Comparison of ENCODE assay signal across 8 cellular contexts in the genomic region with DNA sequence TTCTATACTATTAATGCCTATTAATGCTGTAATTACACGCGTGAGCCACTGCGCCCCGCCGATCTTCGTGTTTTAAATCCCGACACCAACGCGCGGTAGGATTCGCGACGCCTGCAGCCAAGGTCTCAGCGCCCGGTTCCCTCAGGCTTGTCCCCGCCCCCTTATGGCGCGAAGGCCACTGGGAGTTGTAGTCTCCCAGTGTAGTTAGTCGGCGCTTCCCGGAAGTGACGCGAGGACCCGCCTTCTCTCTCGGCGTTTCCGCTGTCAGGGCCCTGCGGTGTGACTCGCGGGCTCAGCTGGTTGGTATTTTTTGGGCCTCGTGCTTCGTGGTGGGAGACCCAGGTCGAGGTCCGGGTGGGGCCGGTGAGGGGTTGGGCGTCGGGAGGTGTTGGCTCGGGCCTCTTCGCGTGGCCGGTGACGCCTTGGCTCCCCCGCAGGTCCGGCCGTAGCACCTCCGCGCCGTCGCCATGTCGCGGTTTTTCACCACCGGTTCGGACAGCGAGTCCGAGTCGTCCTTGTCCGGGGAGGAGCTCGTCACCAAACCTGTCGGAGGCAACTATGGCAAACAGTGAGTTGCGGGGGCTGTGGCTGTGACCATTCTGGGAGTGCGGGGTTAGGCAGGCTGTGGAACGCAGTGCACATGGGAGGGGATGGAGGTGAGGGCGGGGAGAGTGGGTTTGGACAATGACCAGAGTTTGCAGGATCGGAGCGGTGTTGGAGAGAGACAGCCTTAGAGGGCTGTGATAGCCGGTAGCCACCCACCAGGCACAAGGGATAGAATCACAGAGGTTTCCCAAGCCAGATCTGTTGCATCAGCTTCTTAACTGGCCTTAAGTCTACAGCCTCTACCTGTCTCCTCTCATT. TPM values are rescaled to one million over a fixed set of nuclear protein-coding genes. Genes with fewer than 3 reads are reported as not detected.
DNase-seq lines count a peak whose midpoint lies in the region; ATAC-seq and TF ChIP-seq lines count a peak whose summit lies in the region.
"Not testable (repeated sequence)": the region's sequence is repeated elsewhere in the genome, so short reads cannot be mapped to it uniquely, and the experiment has no call there.

Gene EIF3C (plus strand): TSS at position 245 of the 864 bp plus-strand sequence. CDS start 223 bp downstream, at position 468.

- H3K27ac ChIP-seq in CD4-positive, alpha-beta memory T cell (ENCODE audit: low read depth, low read length); IMR-90 (ENCODE audit: insufficient read depth, low read length); esophagus (ENCODE audit: low read depth in 2 of 2, low read length in 1 of 2); lung (ENCODE audit: low read depth in 1 of 2, low read length in 1 of 2): not testable (repeated sequence)

- not testable (repeated sequence) for H3K9ac ChIP-seq in IMR-90 (ENCODE audit: low read depth, low read length)

- not testable (repeated sequence) for H4K20me1 ChIP-seq in IMR-90 (ENCODE audit: insufficient read depth, low read length)

- POLR2A ChIA-PET in CD4-positive, alpha-beta memory T cell (lab: Charles Lee; ENCODE audit: partially characterized antibody); IMR-90 (lab: Charles Lee; ENCODE audit: unreplicated experiment): not testable (repeated sequence)

- not testable (repeated sequence) for H4K5ac ChIP-seq in IMR-90 (ENCODE audit: low read depth, low read length)

- dilution Hi-C loops in IMR-90 (cut with HindIII; ENCODE audit: low sequenced_read_pairs, unreplicated experiment), result not testable (repeated sequence)

- ATAC-seq in GM19395 (IDR thresholded peaks at IDR 0.05; ENCODE audit: unreplicated experiment) (peak; percentile 95), HG02852 (IDR thresholded peaks at IDR 0.05; ENCODE audit: unreplicated experiment) (peak; percentile 98), IMR-90 (ENCODE audit: low read depth) (peak; percentile 99), lung (ENCODE audit: insufficient read depth, low FRiP score) (peak; percentile 98)
- peak; percentile 100 for ATAC-seq in activated CD8-positive, alpha-beta memory T cell treated with anti-CD3 and anti-CD28 coated beads, Interleukin-2, amount 10 ng/mL, durations not matched to agents 7 days and 5 days
- ATAC-seq in stimulated activated effector memory CD8-positive, alpha-beta T cell treated with anti-CD3 and anti-CD28 coated beads, Interleukin-12 subunit alpha, Interleukin-12 subunit beta, amount 100 ng/mL, for 72 hours, result peak; percentile 100

- H2AK5ac ChIP-seq in IMR-90 (ENCODE audit: low read depth, low read length), result not testable (repeated sequence)

- intact Hi-C loops in CD4-positive, alpha-beta memory T cell (cut with micrococcal nuclease); IMR-90 (cut with micrococcal nuclease): not testable (repeated sequence)

- CTCF ChIA-PET in CD4-positive, alpha-beta memory T cell (lab: Charles Lee; ENCODE audit: partially characterized antibody); IMR-90 (lab: Yijun Ruan, JAX); activated CD8-positive, alpha-beta memory T cell treated with anti-CD3 and anti-CD28 coated beads, Interleukin-2, amount 10 ng/mL, durations not matched to agents 7 days and 5 days (lab: Charles Lee): not testable (repeated sequence)

- WGBS in IMR-90 (ENCODE audit: extremely low coverage in 2 of 2, insufficient read length in 1 of 2), 2 experiments, result no CpG with 5 or more reads among the region's 66 CpGs
- WGBS in esophagus, 2 donors, result no CpG with 5 or more reads among the region's 66 CpGs
- whole genome bisulfite sequencing in lung, 2 donors, result no CpG with 5 or more reads among the region's 66 CpGs

- not testable (repeated sequence) for H3K9me3 ChIP-seq in CD4-positive, alpha-beta memory T cell (ENCODE audit: control insufficient read depth in 1 of 2, low read length in 2 of 2); IMR-90 (ENCODE audit: control insufficient read depth, insufficient read depth, low read length); esophagus (ENCODE audit: control insufficient read depth in 2 of 2, insufficient read depth in 1 of 2, low read depth in 1 of 2, low read length in 1 of 2); lung (ENCODE audit: control insufficient read depth in 2 of 2, insufficient read depth in 1 of 2, low read length in 1 of 2)

- not testable (repeated sequence) for H3K4ac ChIP-seq in IMR-90 (ENCODE audit: low read depth, low read length)

- H3K36me3 ChIP-seq in CD4-positive, alpha-beta memory T cell (ENCODE audit: insufficient read depth, low read length); IMR-90 (ENCODE audit: control insufficient read depth, insufficient read depth, low read length); esophagus (ENCODE audit: control insufficient read depth in 2 of 2, insufficient read depth in 2 of 2, low read length in 1 of 2); lung (ENCODE audit: control insufficient read depth in 2 of 2, insufficient read depth in 2 of 2, low read length in 2 of 2): not testable (repeated sequence)

- not testable (repeated sequence) for TF ChIP-seq POLR2A in IMR-90 (IDR thresholded peaks at IDR 0.05; ENCODE audit: low read depth, low read length)

- H3K4me1 Mint-ChIP-seq in CD4-positive, alpha-beta memory T cell; activated CD8-positive, alpha-beta memory T cell treated with anti-CD3 and anti-CD28 coated beads, Interleukin-2, amount 10 ng/mL, durations not matched to agents 7 days and 5 days; stimulated activated effector memory CD8-positive, alpha-beta T cell treated with anti-CD3 and anti-CD28 coated beads, Interleukin-12 subunit alpha, Interleukin-12 subunit beta, amount 100 ng/mL, for 72 hours: not testable (repeated sequence)

- not testable (repeated sequence) for H3K14ac ChIP-seq in IMR-90 (replicated peaks; ENCODE audit: low read depth, low read length)

- TF ChIP-seq RAD21 in IMR-90 (IDR thresholded peaks at IDR 0.05; ENCODE audit: low read length), result not testable (repeated sequence)

- not testable (repeated sequence) for H3K4me3 ChIP-seq in CD4-positive, alpha-beta memory T cell (ENCODE audit: low read length in 2 of 2); IMR-90 (ENCODE audit: insufficient read depth, low read depth, low read length); esophagus (ENCODE audit: low read depth in 1 of 2, low read length in 2 of 2); lung

- not testable (repeated sequence) for TF ChIP-seq CTCF in IMR-90 (conservative IDR thresholded peaks at IDR 0.05; ENCODE audit: low read depth, low read length); lung (IDR thresholded peaks at IDR 0.05; ENCODE audit: control extremely low read depth, extremely low read depth)

- H3K4me2 ChIP-seq in IMR-90 (ENCODE audit: low read depth, low read length), result not testable (repeated sequence)

- H3K27me3 Mint-ChIP-seq in CD4-positive, alpha-beta memory T cell; activated CD8-positive, alpha-beta memory T cell treated with anti-CD3 and anti-CD28 coated beads, Interleukin-2, amount 10 ng/mL, durations not matched to agents 7 days and 5 days: not testable (repeated sequence)

- H3K27ac Mint-ChIP-seq in CD4-positive, alpha-beta memory T cell, result peak within 1 kb of the TSS in 2 of 7 donors; percentile 66 to 70
- peak within 1 kb of the TSS; percentile 70 for H3K27ac Mint-ChIP-seq in activated CD8-positive, alpha-beta memory T cell treated with anti-CD3 and anti-CD28 coated beads, Interleukin-2, amount 10 ng/mL, durations not matched to agents 7 days and 5 days
- not testable (repeated sequence) for H3K27ac Mint-ChIP-seq in stimulated activated effector memory CD8-positive, alpha-beta T cell treated with anti-CD3 and anti-CD28 coated beads, Interleukin-12 subunit alpha, Interleukin-12 subunit beta, amount 100 ng/mL, for 72 hours

- H2BK20ac ChIP-seq in IMR-90 (ENCODE audit: low read depth, low read length), result not testable (repeated sequence)

- not testable (repeated sequence) for H4K8ac ChIP-seq in IMR-90 (ENCODE audit: low read depth in 2 of 2, low read length in 2 of 2)

- not testable (repeated sequence) for H3K79me1 ChIP-seq in IMR-90 (ENCODE audit: low read depth in 1 of 2, low read length in 2 of 2)

- peak within 1 kb of the TSS in 4 of 8 donors; percentile 64 to 82 (median 72) for H3K4me3 Mint-ChIP-seq in CD4-positive, alpha-beta memory T cell
- H3K4me3 Mint-ChIP-seq in activated CD8-positive, alpha-beta memory T cell treated with anti-CD3 and anti-CD28 coated beads, Interleukin-2, amount 10 ng/mL, durations not matched to agents 7 days and 5 days, result peak within 1 kb of the TSS; percentile 77
- peak within 1 kb of the TSS; percentile 38 for H3K4me3 Mint-ChIP-seq in stimulated activated effector memory CD8-positive, alpha-beta T cell treated with anti-CD3 and anti-CD28 coated beads, Interleukin-12 subunit alpha, Interleukin-12 subunit beta, amount 100 ng/mL, for 72 hours

- H2AK9ac ChIP-seq in IMR-90 (replicated peaks; ENCODE audit: low read depth, low read length, poor library complexity), result not testable (repeated sequence)

- H2BK15ac ChIP-seq in IMR-90 (ENCODE audit: low read depth, low read length), result not testable (repeated sequence)

- H2BK120ac ChIP-seq in IMR-90 (ENCODE audit: low read depth, low read length), result not testable (repeated sequence)

- not testable (repeated sequence) for BruUV-seq in IMR-90 (replicated peaks; lab: Mats Ljungman, UMichigan)

- not testable (repeated sequence) for H3K36me3 Mint-ChIP-seq in CD4-positive, alpha-beta memory T cell; activated CD8-positive, alpha-beta memory T cell treated with anti-CD3 and anti-CD28 coated beads, Interleukin-2, amount 10 ng/mL, durations not matched to agents 7 days and 5 days; stimulated activated effector memory CD8-positive, alpha-beta T cell treated with anti-CD3 and anti-CD28 coated beads, Interleukin-12 subunit alpha, Interleukin-12 subunit beta, amount 100 ng/mL, for 72 hours

- H3K56ac ChIP-seq in IMR-90 (ENCODE audit: extremely low read depth, insufficient read depth, low read length), result not testable (repeated sequence)

- not testable (repeated sequence) for H3K23ac ChIP-seq in IMR-90 (ENCODE audit: low read depth, low read length)

- not testable (repeated sequence) for H3K9me1 ChIP-seq in IMR-90 (ENCODE audit: insufficient read depth, low read length)

- not testable (repeated sequence) for H3K9me3 Mint-ChIP-seq in CD4-positive, alpha-beta memory T cell; activated CD8-positive, alpha-beta memory T cell treated with anti-CD3 and anti-CD28 coated beads, Interleukin-2, amount 10 ng/mL, durations not matched to agents 7 days and 5 days (ENCODE audit: low read depth); stimulated activated effector memory CD8-positive, alpha-beta T cell treated with anti-CD3 and anti-CD28 coated beads, Interleukin-12 subunit alpha, Interleukin-12 subunit beta, amount 100 ng/mL, for 72 hours

- DNase-seq in CD4-positive, alpha-beta memory T cell; IMR-90; activated CD8-positive, alpha-beta memory T cell treated with anti-CD3 and anti-CD28 coated beads, Interleukin-2, amount 10 ng/mL, durations not matched to agents 7 days and 5 days; lung (ENCODE audit: low spot score); stimulated activated effector memory CD8-positive, alpha-beta T cell treated with anti-CD3 and anti-CD28 coated beads, Interleukin-12 subunit alpha, Interleukin-12 subunit beta, amount 100 ng/mL, for 72 hours (ENCODE audit: low spot score in 2 of 2): not testable (repeated sequence)

- H3K18ac ChIP-seq in IMR-90 (ENCODE audit: low read depth, low read length), result not testable (repeated sequence)

- H2BK5ac ChIP-seq in IMR-90 (ENCODE audit: low read depth, low read length, poor library complexity, severe bottlenecking), result not testable (repeated sequence)

- H4K91ac ChIP-seq in IMR-90 (ENCODE audit: insufficient read depth, low read depth, low read length), result not testable (repeated sequence)

- in situ Hi-C loops in IMR-90 (cut with MboI; ENCODE audit: low sequenced_read_pairs), result not testable (repeated sequence)

- not testable (repeated sequence) for H3K4me1 ChIP-seq in CD4-positive, alpha-beta memory T cell (ENCODE audit: insufficient read depth, low read length); IMR-90 (ENCODE audit: control insufficient read depth, insufficient read depth, low read length); esophagus (ENCODE audit: control insufficient read depth in 2 of 2, insufficient read depth in 2 of 2, low read length in 1 of 2); lung (ENCODE audit: control insufficient read depth in 2 of 2, insufficient read depth in 2 of 2, low read length in 2 of 2)

- H2AFZ ChIP-seq in IMR-90 (replicated peaks; ENCODE audit: low read length, poor library complexity), result not testable (repeated sequence)

- not testable (repeated sequence) for H3K27me3 ChIP-seq in CD4-positive, alpha-beta memory T cell (ENCODE audit: insufficient read depth, low read length); IMR-90 (ENCODE audit: control insufficient read depth, insufficient read depth, low read length); esophagus (ENCODE audit: control insufficient read depth in 1 of 2, insufficient read depth in 2 of 2, low read length in 2 of 2); lung (ENCODE audit: control insufficient read depth, insufficient read depth)

RNA-seq across cellular contexts. Expression of gene EIF3C, which starts in this region (rescaled TPM):
- 100 to 1,000 TPM; 323 to 355 TPM for total RNA-seq in CD4-positive, alpha-beta memory T cell
- 100 to 1,000 TPM; 180 to 257 TPM for polyA plus RNA-seq in CD4-positive, alpha-beta memory T cell
- 132 and 184 TPM in 2 replicates for total RNA-seq in IMR-90 (2012; rRNA removed)
- polyA plus RNA-seq in IMR-90 (2012; rRNA removed), result 260 and 325 TPM in 2 replicates
- 212 and 251 TPM in 2 replicates for polyA plus RNA-seq in IMR-90 (2012; cell fraction: cytosol; rRNA removed)
- polyA plus RNA-seq in IMR-90 (2012; cell fraction: nucleus; rRNA removed; ENCODE audit: low replicate concordance), result 201 and 309 TPM in 2 replicates
- 100 to 1,000 TPM; 389 to 508 TPM for total RNA-seq in activated CD8-positive, alpha-beta memory T cell treated with anti-CD3 and anti-CD28 coated beads, Interleukin-2, amount 10 ng/mL, durations not matched to agents 7 days and 5 days
- 100 to 1,000 TPM; 303 to 630 TPM for polyA plus RNA-seq in esophagus
- 100 to 1,000 TPM; 334 to 382 TPM for total RNA-seq in lung
- polyA plus RNA-seq in lung, result 100 to 1,000 TPM; 324 to 984 TPM
